ENCODE assay signal across 16 cellular contexts in genomic region chr11:108906826-108907225, GRCh38.
DNase-seq lines count a peak whose midpoint lies in the region; ATAC-seq and FAIRE-seq lines count a peak whose summit lies in the region.
"Had no signal": no experiment of that assay in that cellular context is flagged by ENCODE, and none has a peak within 500 bp of the region (broad histone marks: within the 10 kb centered on the region; RNA-seq: fewer than 3 reads in every experiment).

No MANE protein-coding gene starts in this region.

- DNase-seq in A172 (ENCODE audit: low spot score), result peak; percentile 44
- DNase-seq in HT-29 (ENCODE audit: low spot score), result peak; percentile 20
- DNase-seq in amniotic epithelial cell (ENCODE audit: low read depth), result peak; percentile 60
- peak; percentile 75 for DNase-seq in iris pigment epithelial cell (ENCODE audit: low read depth)
- DNase-seq in HuH-7.5 (ENCODE audit: low spot score), result no peak
- DNase-seq in RCC 7860 (ENCODE audit: low spot score), result no peak
- DNase-seq in NK-92 (lab: John Stamatoyannopoulos, UW; ENCODE audit: unreplicated experiment), result no peak
- DNase-seq: ACHN; activated CD4-positive, alpha-beta T cell treated with anti-CD3 and anti-CD28 coated beads, Interleukin-2, amount 10 ng/mL, durations not matched to agents 7 days and 5 days; SHP77 treated with DMSO at 0.1 percent for 48 hours; small intestine; T-helper 9 cell had no signal

- no peak for ATAC-seq in GM19463 (IDR thresholded peaks at IDR 0.05; ENCODE audit: unreplicated experiment)
- ATAC-seq: activated naive CD4-positive, alpha-beta T cell treated with anti-CD3 and anti-CD28 coated beads, Interleukin-2, amount 50 U/mL, for 72 hours; stimulated activated memory B cell treated with anti-CD40 and anti-IgM and Interleukin-4, amounts not matched to agents 10 μg/mL and 1 μg/mL and 100 μg/mL, for 72 hours had no signal

- no peak for FAIRE-seq in RCC 7860 (lab: Jason Lieb, UNC)
- FAIRE-seq: G401.6, small intestine had no signal

Comparison
In these comparisons a context has a peak if more than half of its experiments do, and no peak if none do; other contexts are left out.
1. DNase-seq: peak in A172 (single experiment), HT-29 (single experiment), amniotic epithelial cell (single experiment) and iris pigment epithelial cell (single experiment); none in HuH-7.5 (single experiment), RCC 7860 (single experiment) and NK-92 (single experiment).